Comparison of ENCODE assay signal across 8 cellular contexts in genomic region chr14:68796418-68797101, GRCh38. TPM values are rescaled to one million over a fixed set of nuclear protein-coding genes. Genes with fewer than 3 reads are reported as not detected.
DNase-seq lines count a peak whose midpoint lies in the region; ATAC-seq and TF ChIP-seq lines count a peak whose summit lies in the region.

No MANE protein-coding gene starts in this region.

- H3K79me2 ChIP-seq in MM.1S (ENCODE audit: low read length) = peaks cover 14% of the 10 kb centered on the region

- peaks cover 21% of the 10 kb centered on the region for H3F3A ChIP-seq in MM.1S (ENCODE audit: insufficient read depth, low read length)

- no peak for ATAC-seq in natural killer cell

- peak overlapping the region; percentile 86 to 98 (median 93) for H3K4me2 ChIP-seq in BLaER1 treated with 17β-estradiol and CSF1 and Interleukin-3, amounts not matched to agents 10 nM and 100 nM
- peak overlapping the region; percentile 43; the same call in 1 of the 2 replicates for H3K4me2 ChIP-seq in MM.1S (ENCODE audit: low read depth, low read length)

- no peaks in the 10 kb centered on the region for H3K27me3 ChIP-seq in BLaER1 treated with 17β-estradiol and CSF1 and Interleukin-3, amounts not matched to agents 10 nM and 100 nM
- H3K27me3 ChIP-seq in MM.1S (replicated peaks; ENCODE audit: insufficient read depth, low read length) (no peaks in the 10 kb centered on the region), dorsolateral prefrontal cortex (peaks cover 0 to 48% (median 20%) of the 10 kb centered on the region in 45 donors)

- H3K27ac Mint-ChIP-seq in natural killer cell = peak overlapping the region; percentile 99

- peaks cover 12 to 13% (median 13%) of the 10 kb centered on the region in 11 experiments for H4K20me1 ChIP-seq in BLaER1 treated with 17β-estradiol and CSF1 and Interleukin-3, amounts not matched to agents 10 nM and 100 nM
- no peaks in the 10 kb centered on the region for H4K20me1 ChIP-seq in MM.1S (ENCODE audit: insufficient read depth, low read length)

- TF ChIP-seq CTCF in MM.1S (IDR thresholded peaks at IDR 0.05; ENCODE audit: low read length) = no peak
- no peak for TF ChIP-seq CTCF in dorsolateral prefrontal cortex (IDR thresholded peaks at IDR 0.05 in 54 of 56, conservative IDR thresholded peaks at IDR 0.05 in 2 of 56; ENCODE audit: low read depth in 1 of 56, partially characterized antibody in 56 of 56)
- no peak for TF ChIP-seq CTCF in natural killer cell (IDR thresholded peaks at IDR 0.05)

- H3K27ac ChIP-seq in BLaER1 treated with 17β-estradiol and CSF1 and Interleukin-3, amounts not matched to agents 10 nM and 100 nM = peak overlapping the region; percentile 96 to 100 (median 99)
- H3K27ac ChIP-seq in MM.1S (ENCODE audit: low read length) (peak overlapping the region; percentile 100), dorsolateral prefrontal cortex (peak overlapping the region in 58 of 59 donors; percentile 9 to 99 (median 94))

- no peaks in the 10 kb centered on the region for H3K27me3 Mint-ChIP-seq in natural killer cell (ENCODE audit: low read depth in 2 of 2)

- peaks cover 8 to 16% (median 12%) of the 10 kb centered on the region in 11 experiments for H3K36me3 ChIP-seq in BLaER1 treated with 17β-estradiol and CSF1 and Interleukin-3, amounts not matched to agents 10 nM and 100 nM
- no peaks in the 10 kb centered on the region for H3K36me3 ChIP-seq in MM.1S (replicated peaks; ENCODE audit: insufficient read depth, low read length)

- H3K9me3 Mint-ChIP-seq in natural killer cell = peaks cover under 1 to 2% of the 10 kb centered on the region in 2 donors

- peaks cover 36% of the 10 kb centered on the region in 2 donors for H3K4me1 Mint-ChIP-seq in natural killer cell

- intact Hi-C loops in dorsolateral prefrontal cortex (cut with DNase I) (no loop called here), natural killer cell (cut with micrococcal nuclease) (loop anchor here (1.0 to 10.0 kb wide), 4 partner anchors 19 to 982 kb away; partner anchors contain the start of genes RAD51B, SUSD6 and ZFYVE26)

- peak overlapping the region; percentile 96 to 100 (median 99) for H3K9ac ChIP-seq in BLaER1 treated with 17β-estradiol and CSF1 and Interleukin-3, amounts not matched to agents 10 nM and 100 nM
- H3K9ac ChIP-seq in MM.1S (ENCODE audit: low read length) = peak overlapping the region; percentile 99

- H2AFZ ChIP-seq in MM.1S (ENCODE audit: low read length) = no peak overlapping the region

- peaks cover 4% of the 10 kb centered on the region for H3K36me3 Mint-ChIP-seq in natural killer cell

- DNase-seq in MM.1S (no peak), dorsolateral prefrontal cortex (no peak), natural killer cell (no peak), nucleus accumbens (lab: John Stamatoyannopoulos, UW) (no peak), T1000 (lab: John Stamatoyannopoulos, UW) (no peak), HCEC 1CT (no peak)
- DNase-seq in NK-92 treated with Interleukin-12 subunit alpha and Interleukin-12 subunit beta, amount 100 ng/mL, for 24 hours (lab: John Stamatoyannopoulos, UW) = no peak

- H3K9me2 ChIP-seq in MM.1S (replicated peaks; ENCODE audit: insufficient read depth, low read length) = no peaks in the 10 kb centered on the region

- peaks cover 16 to 33% (median 28%) of the 10 kb centered on the region in 10 experiments for H3K4me1 ChIP-seq in BLaER1 treated with 17β-estradiol and CSF1 and Interleukin-3, amounts not matched to agents 10 nM and 100 nM
- H3K4me1 ChIP-seq in MM.1S (ENCODE audit: low read length) = peaks cover 7% of the 10 kb centered on the region; the same call in 1 of the 2 replicates

- peak overlapping the region; percentile 98 for H3K4me3 Mint-ChIP-seq in natural killer cell

- H3K9me3 ChIP-seq in BLaER1 treated with 17β-estradiol and CSF1 and Interleukin-3, amounts not matched to agents 10 nM and 100 nM (replicated peaks in 1 of 11) = peaks cover 7 to 34% (median 28%) of the 10 kb centered on the region in 11 experiments
- H3K9me3 ChIP-seq in MM.1S (replicated peaks; ENCODE audit: insufficient read depth, low read length) = no peaks in the 10 kb centered on the region

- peak overlapping the region; percentile 75 to 99 (median 91) for H3K4me3 ChIP-seq in BLaER1 treated with 17β-estradiol and CSF1 and Interleukin-3, amounts not matched to agents 10 nM and 100 nM
- H3K4me3 ChIP-seq in MM.1S (ENCODE audit: low read length) = peak overlapping the region; percentile 88; the same call in 1 of the 2 replicates
- peak overlapping the region in 58 of 59 donors; percentile 46 to 83 (median 66) for H3K4me3 ChIP-seq in dorsolateral prefrontal cortex

RNA-seq across cellular contexts. Expression of gene ZFP36L1, which starts 3.7 kb away (rescaled TPM):
- total RNA-seq in dorsolateral prefrontal cortex (100 to 1,000 TPM in 78 of 120 experiments, 10 to 100 TPM in 42; 50.7 to 283 (median 111) TPM), natural killer cell (100 to 1,000 TPM; 143 to 167 (median 166) TPM)
